ENCODE assay signal across 9 cellular contexts in genomic region chr15:48646364-48646763, GRCh38. TPM values are rescaled to one million over a fixed set of nuclear protein-coding genes. Genes with fewer than 3 reads are reported as not detected.
DNase-seq lines count a peak whose midpoint lies in the region; ATAC-seq and TF ChIP-seq lines count a peak whose summit lies in the region.
"Had no signal": no experiment of that assay in that cellular context is flagged by ENCODE, and none has a peak within 500 bp of the region (broad histone marks: within the 10 kb centered on the region; RNA-seq: fewer than 3 reads in every experiment).

No MANE protein-coding gene starts in this region.

- H3K27ac Mint-ChIP-seq in T-cell = no peak overlapping the region

- H3K27ac ChIP-seq in hepatocyte = peak overlapping the region; percentile 86
- H3K27ac ChIP-seq: VCaP had no signal

- peaks cover 4% of the 10 kb centered on the region for H4K20me1 ChIP-seq in hepatocyte (ENCODE audit: insufficient read depth, poor library complexity, severe bottlenecking)

- CTCF ChIA-PET in T-cell (lab: Charles Lee) = no interaction called here

- ATAC-seq in T-cell (replicated peaks in 1 of 4) = no peak
- no peak for ATAC-seq in GM18505 (IDR thresholded peaks at IDR 0.05; ENCODE audit: unreplicated experiment)

- H3K36me3 ChIP-seq in hepatocyte (replicated peaks; ENCODE audit: insufficient read depth, low read depth) = no peaks in the 10 kb centered on the region

- no peaks in the 10 kb centered on the region for H3K9me2 ChIP-seq in hepatocyte (replicated peaks; ENCODE audit: insufficient read depth)

- no peak for TF ChIP-seq POLR2A in GM18505 (IDR thresholded peaks at IDR 0.05; ENCODE audit: borderline replicate concordance, extremely low read depth, insufficient read depth, insufficient read length)

- peaks cover 32 to 37% of the 10 kb centered on the region in 2 donors for H3K27me3 Mint-ChIP-seq in T-cell

- H3K9me3 ChIP-seq in hepatocyte (ENCODE audit: low read depth) = no peaks in the 10 kb centered on the region

- 49% methylated on average over 9 of the region's 9 CpGs for WGBS in hepatocyte (ENCODE audit: low lambda C conversion rate, missing lambda C conversion rate)

- peak overlapping the region; percentile 72 for H2AFZ ChIP-seq in hepatocyte

- TF ChIP-seq CTCF in GM12865 (IDR thresholded peaks at IDR 0.05; ENCODE audit: insufficient read depth, low read depth, low read length, missing control alignments) = no peak
- no peak for TF ChIP-seq CTCF in hepatocyte (IDR thresholded peaks at IDR 0.05; ENCODE audit: poor library complexity)

- no peaks in the 10 kb centered on the region for H3K4me1 ChIP-seq in hepatocyte (ENCODE audit: insufficient read depth)

- peaks cover 30% of the 10 kb centered on the region for H3K79me2 ChIP-seq in hepatocyte

- peak overlapping the region; percentile 75 for H3K4me3 ChIP-seq in GM12865 (ENCODE audit: low read depth, low read length)
- peak overlapping the region; percentile 44 for H3K4me3 ChIP-seq in hepatocyte
- peak overlapping the region; percentile 70 for H3K4me3 ChIP-seq in skeletal muscle cell (ENCODE audit: low read depth, low read length)

- DNase-seq in GM12865 (ENCODE audit: low read depth) (no peak), T-cell (no peak), hepatocyte (ENCODE audit: low spot score) (no peak), skeletal muscle cell (ENCODE audit: low read depth) (no peak), SHP77 (lab: John Stamatoyannopoulos, UW) (no peak), islet precursor cell (no peak), kidney tubule cell (ENCODE audit: low spot score) (no peak)

- no peaks in the 10 kb centered on the region for H3K9me3 Mint-ChIP-seq in T-cell

- H3K36me3 Mint-ChIP-seq in T-cell = no peaks in the 10 kb centered on the region

- H3K4me1 Mint-ChIP-seq in T-cell = peaks cover 0 to 5% (median 5%) of the 10 kb centered on the region in 3 donors

- POLR2A ChIA-PET in T-cell (lab: Charles Lee) = no interaction called here

- H3K4me2 ChIP-seq in hepatocyte = peak overlapping the region; percentile 87

- peaks cover 25% of the 10 kb centered on the region for H3K27me3 ChIP-seq in hepatocyte

- peak overlapping the region in 2 of 3 donors; percentile 1 to 47 for H3K4me3 Mint-ChIP-seq in T-cell

RNA-seq across cellular contexts. Expression of gene FBN1, which starts 0.9 kb away (rescaled TPM):
- total RNA-seq in T-cell = 1 to 10 TPM in 1 of 5 donors, under 1 TPM in 4; 0.28 to 1.2 (median 0.79) TPM
- 172 and 199 TPM in 2 replicates for total RNA-seq in hepatocyte
- 69.4 and 76.6 TPM in 2 replicates for polyA plus RNA-seq in hepatocyte

Comparison
In these comparisons a context has a peak if more than half of its experiments do, and no peak if none do; other contexts are left out.
1. RNA of gene FBN1, which starts 0.9 kb away (total RNA-seq): 172 to 199 TPM in hepatocyte; 0.28 to 1.2 TPM in T-cell; every median in the first group is over 10 times any median in the second.
2. Peak in every context shown above with its lines, with median percentiles within 50 percentile points of each other: H3K4me3 ChIP-seq.